In the genomic region with DNA sequence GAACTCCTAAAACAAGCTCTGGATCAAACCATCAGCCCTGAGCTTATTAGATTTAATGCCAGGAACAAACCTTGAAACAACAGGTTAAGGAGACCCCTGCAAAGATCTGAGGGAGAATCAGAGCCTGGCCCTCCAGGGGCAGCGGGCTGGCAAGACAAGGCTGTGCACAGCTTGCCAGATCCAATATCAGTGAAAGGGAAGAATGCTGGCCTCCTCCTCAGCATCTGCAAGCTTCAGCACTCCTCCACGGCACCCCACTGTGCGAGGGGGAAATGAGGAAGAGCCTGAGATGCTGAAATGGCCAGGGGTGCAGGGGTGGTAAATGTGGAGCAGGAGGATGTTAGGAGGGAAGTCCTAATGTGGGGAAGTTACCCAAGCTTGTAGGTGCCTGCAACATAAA, we compare ENCODE assay signal across 18 cellular contexts.
"Had no signal": no experiment of that assay in that cellular context is flagged by ENCODE, and none has a peak within 500 bp of the region (broad histone marks: within the 10 kb centered on the region; RNA-seq: fewer than 3 reads in every experiment).

No MANE protein-coding gene starts in this region.

- H3K4me1 ChIP-seq: ascending aorta, left lung, psoas muscle, right lobe of liver had no signal

- H3K9me3 Mint-ChIP-seq: activated B cell treated with CpG ODN at 0.5 μM for 24 hours; activated CD4-positive, alpha-beta T cell treated with anti-CD3 and anti-CD28 coated beads, Interleukin-2, amount 10 ng/mL, durations not matched to agents 7 days and 5 days; activated T-helper 1 cell treated with anti-CD3 and anti-CD28 coated beads, Interleukin-12 subunit alpha, Interleukin-12 subunit beta, Interleukin-2, Interleukin-4 antibody, amounts not matched to agents 30 ng/mL and 10 ng/mL and 1 ng/mL, durations not matched to agents 14 hours and 24 hours and 36 hours; memory B cell; natural killer cell treated with Interleukin-12 subunit alpha and Interleukin-12 subunit beta and Interleukin-15 and Interleukin-18, amount 100 ng/mL, for 72 hours had no signal

- H3K36me3 Mint-ChIP-seq: memory B cell; natural killer cell treated with Interleukin-12 subunit alpha and Interleukin-12 subunit beta and Interleukin-15 and Interleukin-18, amount 100 ng/mL, for 72 hours had no signal

- H3K27me3 ChIP-seq: ascending aorta, gastroesophageal sphincter, left lung, right lobe of liver had no signal

- H3K4me1 Mint-ChIP-seq: activated B cell treated with CpG ODN at 0.5 μM for 24 hours; activated CD4-positive, alpha-beta T cell treated with anti-CD3 and anti-CD28 coated beads, Interleukin-2, amount 10 ng/mL, durations not matched to agents 7 days and 5 days; memory B cell; T-helper 17 cell had no signal

- H3K27ac ChIP-seq: ascending aorta, dorsolateral prefrontal cortex, gastroesophageal sphincter, left lung, psoas muscle, right lobe of liver had no signal

- ATAC-seq: gastroesophageal sphincter; left lung; natural killer cell treated with Interleukin-12 subunit alpha and Interleukin-12 subunit beta and Interleukin-15 and Interleukin-18, amount 100 ng/mL, for 72 hours; psoas muscle; right lobe of liver; T-helper 17 cell had no signal

- H3K36me3 ChIP-seq: ascending aorta, gastroesophageal sphincter, left lung, right lobe of liver had no signal

- H3K4me3 ChIP-seq: ascending aorta, dorsolateral prefrontal cortex, gastroesophageal sphincter, left lung, psoas muscle, right lobe of liver, smooth muscle cell had no signal

- H3K27ac Mint-ChIP-seq: activated B cell treated with CpG ODN at 0.5 μM for 24 hours; activated CD4-positive, alpha-beta T cell treated with anti-CD3 and anti-CD28 coated beads, Interleukin-2, amount 10 ng/mL, durations not matched to agents 7 days and 5 days; activated T-helper 1 cell treated with anti-CD3 and anti-CD28 coated beads, Interleukin-12 subunit alpha, Interleukin-12 subunit beta, Interleukin-2, Interleukin-4 antibody, amounts not matched to agents 30 ng/mL and 10 ng/mL and 1 ng/mL, durations not matched to agents 14 hours and 24 hours and 36 hours; memory B cell; natural killer cell treated with Interleukin-12 subunit alpha and Interleukin-12 subunit beta and Interleukin-15 and Interleukin-18, amount 100 ng/mL, for 72 hours; T-helper 17 cell had no signal

- DNase-seq: activated B cell treated with CpG ODN at 0.5 μM for 24 hours; activated CD4-positive, alpha-beta T cell treated with anti-CD3 and anti-CD28 coated beads, Interleukin-2, amount 10 ng/mL, durations not matched to agents 7 days and 5 days; activated CD8-positive, alpha-beta memory T cell treated with anti-CD3 and anti-CD28 coated beads for 24 hours; dorsolateral prefrontal cortex; left lung; psoas muscle; right lobe of liver; stimulated activated CD4-positive, alpha-beta T cell treated with anti-CD3 and anti-CD28 coated beads, Interleukin-4, amount 100 ng/mL, for 4 hours; stimulated activated CD8-positive, alpha-beta memory T cell treated with anti-CD3 and anti-CD28 coated beads, Interleukin-4, amount 100 ng/mL, for 48 hours; stimulated activated naive CD4-positive, alpha-beta T cell treated with Interleukin-2 at 50 U/mL for 16 hours; T-helper 17 cell; trophoblast cell had no signal

- H3K4me3 Mint-ChIP-seq: activated B cell treated with CpG ODN at 0.5 μM for 24 hours; activated CD4-positive, alpha-beta T cell treated with anti-CD3 and anti-CD28 coated beads, Interleukin-2, amount 10 ng/mL, durations not matched to agents 7 days and 5 days; activated T-helper 1 cell treated with anti-CD3 and anti-CD28 coated beads, Interleukin-12 subunit alpha, Interleukin-12 subunit beta, Interleukin-2, Interleukin-4 antibody, amounts not matched to agents 30 ng/mL and 10 ng/mL and 1 ng/mL, durations not matched to agents 14 hours and 24 hours and 36 hours; memory B cell; natural killer cell treated with Interleukin-12 subunit alpha and Interleukin-12 subunit beta and Interleukin-15 and Interleukin-18, amount 100 ng/mL, for 72 hours; T-helper 17 cell had no signal

- H3K9me3 ChIP-seq: ascending aorta, gastroesophageal sphincter, left lung, psoas muscle, right lobe of liver had no signal

- H3K27me3 Mint-ChIP-seq: activated B cell treated with CpG ODN at 0.5 μM for 24 hours; activated CD4-positive, alpha-beta T cell treated with anti-CD3 and anti-CD28 coated beads, Interleukin-2, amount 10 ng/mL, durations not matched to agents 7 days and 5 days; natural killer cell treated with Interleukin-12 subunit alpha and Interleukin-12 subunit beta and Interleukin-15 and Interleukin-18, amount 100 ng/mL, for 72 hours had no signal
